In genomic region chr16:3458852-3459361, GRCh38 we compare ENCODE assay signal across 6 cellular contexts. TPM values are rescaled to one million over a fixed set of nuclear protein-coding genes. Genes with fewer than 3 reads are reported as not detected.
DNase-seq lines count a peak whose midpoint lies in the region; ATAC-seq, FAIRE-seq and TF ChIP-seq lines count a peak whose summit lies in the region.

No MANE protein-coding gene starts in this region.

- ATAC-seq in left cardiac atrium, result no peak

- H3K27ac ChIP-seq in cardiac muscle cell, result peak overlapping the region; percentile 98

- intact Hi-C loops in left cardiac atrium (cut with DNase I), result no loop called here

- in situ Hi-C loops in astrocyte of the spinal cord (cut with HindIII; ENCODE audit: low sequenced_read_pairs), result no loop called here

- no peaks in the 10 kb centered on the region for H3K36me3 ChIP-seq in cardiac muscle cell

- FAIRE-seq in D721Med (lab: Jason Lieb, UNC), result no peak

- H3K9me3 ChIP-seq in cardiac muscle cell (ENCODE audit: low read depth), result no peaks in the 10 kb centered on the region

- DNase-seq in cardiac muscle cell (ENCODE audit: low read depth in 1 of 2, low spot score in 1 of 2), result peak in 1 of 2 donors; percentile 14
- no peak for DNase-seq in left cardiac atrium
- DNase-seq in astrocyte of the spinal cord (ENCODE audit: low read depth, low spot score), result peak; percentile 19
- peak; percentile 24 for DNase-seq in myocyte (ENCODE audit: low read depth)
- DNase-seq in D721Med (ENCODE audit: insufficient read length, low spot score), result no peak
- no peak for DNase-seq in iPS-NIHi11 (ENCODE audit: low spot score)

- H3K27me3 ChIP-seq in cardiac muscle cell, result no peaks in the 10 kb centered on the region

- peak overlapping the region; percentile 66 for H3K4me3 ChIP-seq in cardiac muscle cell
- H3K4me3 ChIP-seq in astrocyte of the spinal cord (ENCODE audit: low read depth, low read length), result peak overlapping the region; percentile 89

- H3K4me1 ChIP-seq in cardiac muscle cell (ENCODE audit: low read depth), result peaks cover 37% of the 10 kb centered on the region

- no peak for TF ChIP-seq CTCF in cardiac muscle cell (IDR thresholded peaks at IDR 0.05; ENCODE audit: low read depth, low read length)
- TF ChIP-seq CTCF in astrocyte of the spinal cord (IDR thresholded peaks at IDR 0.05; ENCODE audit: low read depth, low read length), result no peak
- TF ChIP-seq CTCF in D721Med (IDR thresholded peaks at IDR 0.05; ENCODE audit: insufficient read depth, missing control alignments), result no peak

RNA-seq across cellular contexts. Expression of gene NAA60, which starts 15.4 kb away (rescaled TPM):
- total RNA-seq in cardiac muscle cell (43.9 and 50.7 TPM in 2 replicates), left cardiac atrium (10 to 100 TPM; 35.4 to 38.2 TPM), myocyte (16.0 and 22.2 TPM in 2 replicates)
- polyA plus RNA-seq in cardiac muscle cell, result 77.0 and 83.0 TPM in 2 replicates
- polyA plus RNA-seq in myocyte (2012), result 66.6 TPM

RNA-seq across cellular contexts. Expression of gene ZNF597, which starts 15.6 kb away (rescaled TPM):
- total RNA-seq in cardiac muscle cell (1.2 and 2.1 TPM in 2 replicates), left cardiac atrium (1 to 10 TPM; 1.4 to 2.3 TPM), myocyte (2.2 and 2.9 TPM in 2 replicates)
- 0.56 and 2.5 TPM in 2 replicates for polyA plus RNA-seq in cardiac muscle cell
- 1.5 TPM for polyA plus RNA-seq in myocyte (2012)

RNA-seq across cellular contexts. Expression of gene C16orf90, which starts 36.4 kb away (rescaled TPM):
- total RNA-seq in cardiac muscle cell, result not detected in 2 replicates
- not detected in 2 replicates for polyA plus RNA-seq in cardiac muscle cell
- total RNA-seq in left cardiac atrium, result not detected
- total RNA-seq in myocyte, result not detected in 2 replicates
- polyA plus RNA-seq in myocyte (2012), result 0.11 TPM

RNA-seq across cellular contexts. Expression of gene CLUAP1, which starts 41.9 kb away (rescaled TPM):
- total RNA-seq in cardiac muscle cell, result 23.3 and 29.0 TPM in 2 replicates
- polyA plus RNA-seq in cardiac muscle cell, result 50.5 and 52.0 TPM in 2 replicates
- total RNA-seq in left cardiac atrium, result 10 to 100 TPM; 15.4 to 16.0 TPM
- total RNA-seq in myocyte, result 26.6 and 29.3 TPM in 2 replicates
- polyA plus RNA-seq in myocyte (2012), result 12.4 TPM

RNA-seq across cellular contexts. Expression of gene ZNF174, which starts 57.9 kb away (rescaled TPM):
- total RNA-seq in cardiac muscle cell (32.0 and 33.5 TPM in 2 replicates), left cardiac atrium (1 to 10 TPM; 8.6 TPM), myocyte (20.7 and 22.7 TPM in 2 replicates)
- polyA plus RNA-seq in cardiac muscle cell, result 31.4 and 33.1 TPM in 2 replicates
- polyA plus RNA-seq in myocyte (2012), result 10.3 TPM

Comparison
In these comparisons a context has a peak if more than half of its experiments do, and no peak if none do; other contexts are left out.
1. DNase-seq: peak in astrocyte of the spinal cord (single experiment) and myocyte (single experiment); none in left cardiac atrium (single experiment), D721Med (single experiment) and iPS-NIHi11 (single experiment).